ENCODE assay signal across 1 cellular context in the genomic region with DNA sequence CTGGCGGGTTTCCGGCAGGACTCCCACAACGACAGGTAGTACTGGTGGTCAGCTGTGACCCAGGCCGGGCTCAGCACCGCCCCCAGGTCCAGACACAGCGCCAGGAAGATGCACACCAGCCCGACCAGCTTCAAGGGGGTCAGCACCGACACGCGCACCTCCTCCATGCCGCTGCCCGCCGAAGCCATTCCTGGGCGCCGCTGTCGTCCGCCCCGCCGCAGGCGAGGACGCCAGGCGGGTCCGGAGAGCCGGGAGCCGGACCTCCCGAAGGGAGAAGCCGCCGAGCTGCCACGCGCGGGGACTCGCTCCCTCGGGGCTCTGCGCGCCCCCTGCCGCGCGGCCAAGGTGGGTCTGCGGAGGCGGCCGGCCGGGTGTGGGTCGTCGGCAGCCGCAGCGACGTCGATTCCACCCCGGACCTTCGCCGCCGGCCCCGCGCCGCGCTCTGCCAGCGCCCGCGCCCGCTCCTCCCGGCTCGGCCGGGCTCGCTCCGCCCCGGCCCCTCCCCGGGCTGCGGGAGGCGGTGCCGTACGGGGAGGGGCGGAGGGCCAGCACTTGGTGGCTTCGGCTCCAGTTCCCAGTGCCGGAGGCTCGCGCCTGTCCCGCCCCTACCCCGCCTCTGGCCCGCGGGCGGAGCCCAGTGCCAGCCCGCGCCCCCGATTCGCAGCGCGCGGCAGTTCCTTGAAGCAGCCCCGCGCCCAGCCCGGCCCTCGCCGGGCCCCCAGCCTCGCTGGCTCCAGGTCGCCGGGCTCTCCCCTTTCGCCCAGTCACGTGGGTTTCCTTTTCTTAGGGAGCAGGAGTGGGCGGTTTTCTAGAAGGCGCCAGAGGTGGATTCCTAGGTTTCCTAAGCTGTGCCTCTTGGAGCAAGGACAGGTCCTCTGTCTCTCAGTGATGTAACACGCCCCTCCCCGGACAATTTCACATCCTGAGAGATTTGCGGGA.
TF ChIP-seq lines count a peak whose summit lies in the region.

A gene (minus strand): TSS at position 444 of the 939 bp plus-strand sequence. CDS start 256 bp downstream, at position 188.

TF ChIP-seq in A549, 52 proteins besides CTCF, POLR2A, EP300 and RAD21 (continued from another document):
- TF ChIP-seq ZNF302 (CRISPR knock-in tag; IDR thresholded peaks at IDR 0.05) (no peak), KDM1A (IDR thresholded peaks at IDR 0.05; ENCODE audit: low read depth) (no peak), ESRRA (IDR thresholded peaks at IDR 0.05; ENCODE audit: borderline replicate concordance, low read length) (no peak), POLR2AphosphoS2 (conservative IDR thresholded peaks at IDR 0.05; ENCODE audit: low read length) (no peak), ZC3H11A (IDR thresholded peaks at IDR 0.05) (no peak), HOXB13 (CRISPR knock-in tag; IDR thresholded peaks at IDR 0.05; ENCODE audit: low read depth) (no peak), MYC (IDR thresholded peaks at IDR 0.05; ENCODE audit: borderline replicate concordance, low read length) (no peak)
